In the genomic region with DNA sequence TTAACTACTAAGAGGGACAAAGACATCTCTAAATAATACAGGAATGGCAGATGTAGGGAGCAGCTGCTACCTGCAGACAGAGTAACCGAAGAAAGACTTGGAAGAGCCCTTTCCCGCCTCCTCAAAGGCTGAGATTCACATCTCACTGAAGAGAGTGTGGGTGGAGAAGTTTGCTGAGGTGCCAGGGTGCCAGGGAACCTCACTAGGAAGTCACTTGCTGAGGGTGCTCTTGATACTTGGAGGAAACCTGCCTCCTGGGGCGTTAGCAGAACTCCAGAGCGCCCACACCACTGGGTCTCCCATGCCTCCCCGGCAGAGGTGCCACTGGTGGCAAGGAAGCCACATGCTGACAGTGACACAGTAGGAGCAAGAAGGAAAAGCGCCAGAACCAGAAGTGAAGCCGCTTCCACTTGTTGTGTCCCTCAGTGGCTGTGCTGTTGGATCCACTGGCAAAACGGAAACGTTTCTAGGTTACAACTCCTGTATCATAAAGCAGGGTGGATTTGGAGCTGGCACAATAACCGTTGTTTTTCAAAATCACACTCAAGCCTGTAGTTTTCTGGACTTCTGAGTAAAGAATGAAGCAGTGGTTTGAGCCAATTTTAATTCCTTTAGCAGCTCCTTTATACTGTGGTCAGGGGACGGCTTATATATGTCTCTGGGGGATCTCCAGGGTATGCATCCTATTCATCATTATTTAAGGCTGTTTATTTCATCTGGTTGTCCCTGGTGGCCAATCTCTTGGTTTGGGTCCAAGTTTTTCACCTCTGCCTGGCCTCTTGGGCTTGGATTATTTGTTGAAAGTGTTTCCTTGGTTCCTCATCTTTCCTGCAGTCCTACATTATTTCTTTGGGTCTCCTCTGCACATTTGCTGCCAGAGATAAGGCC, we compare ENCODE assay signal across 12 cellular contexts.
A peak's percentile ranks its signal among the peaks of the same experiment; 100 is the strongest.
DNase-seq lines count a peak whose midpoint lies in the region; ATAC-seq and TF ChIP-seq lines count a peak whose summit lies in the region.
"Had no signal": no experiment of that assay in that cellular context is flagged by ENCODE, and none has a peak within 500 bp of the region (broad histone marks: within the 10 kb centered on the region; RNA-seq: fewer than 3 reads in every experiment).

No MANE protein-coding gene starts in this region.

- no peaks in the 10 kb centered on the region for H3K79me2 ChIP-seq in PC-3 (ENCODE audit: low read length)

- POLR2A ChIA-PET in PC-3 (lab: Charles Lee; ENCODE audit: unreplicated experiment), result no interaction called here

- H3K4me3 ChIP-seq in AG10803 (ENCODE audit: low read length), result no peak overlapping the region
- H3K4me3 ChIP-seq in PC-3 (ENCODE audit: low read length), result no peak overlapping the region

- no peak for TF ChIP-seq CTCF in AG10803 (conservative IDR thresholded peaks at IDR 0.05; ENCODE audit: low read length)
- TF ChIP-seq CTCF in PC-3 (conservative IDR thresholded peaks at IDR 0.05; ENCODE audit: low read depth, low read length), result no peak
- no peak for TF ChIP-seq CTCF in nephron progenitor cell (IDR thresholded peaks at IDR 0.05)

- no peak for ATAC-seq in PC-3
- no peak for ATAC-seq in GM19324 (IDR thresholded peaks at IDR 0.05; ENCODE audit: low FRiP score, unreplicated experiment)

- no peaks in the 10 kb centered on the region for H3K9me3 ChIP-seq in PC-3 (ENCODE audit: low read length)

- CTCF ChIA-PET in PC-3 (lab: Charles Lee), result no interaction called here

- H4K20me1 ChIP-seq in PC-3 (ENCODE audit: low read length), result no peaks in the 10 kb centered on the region

- peak overlapping the region; percentile 32 for H3K4me2 ChIP-seq in PC-3 (ENCODE audit: low read length)

- H3K27me3 Mint-ChIP-seq in nephron progenitor cell (ENCODE audit: low read depth, poor library complexity), result no peaks in the 10 kb centered on the region

- H3K9me3 Mint-ChIP-seq in nephron progenitor cell, result no peaks in the 10 kb centered on the region

- DNase-seq in AG10803 (ENCODE audit: low read depth) (peak; percentile 22), PC-3 (no peak), dermis microvascular lymphatic vessel endothelial cell (ENCODE audit: low read depth in 2 of 2) (peak; percentile 45 to 63), nephron progenitor cell (no peak), NCI-H146 (lab: John Stamatoyannopoulos, UW) (no peak), SKM-1 (lab: John Stamatoyannopoulos, UW; ENCODE audit: unreplicated experiment) (no peak), NCI-H187 (lab: John Stamatoyannopoulos, UW) (no peak)
- DNase-seq: activated CD4-positive, alpha-beta T cell treated with anti-CD3 and anti-CD28 coated beads, Interleukin-2, amount 50 U/mL, for 1 hour; H7; KBM-7; NCI-H510A treated with DMSO at 0.1 percent for 48 hours had no signal

- H3K9me2 ChIP-seq in PC-3 (replicated peaks; ENCODE audit: low read length), result no peaks in the 10 kb centered on the region

- peak overlapping the region; percentile 63 for H3K27ac Mint-ChIP-seq in nephron progenitor cell

- H3F3A ChIP-seq in PC-3 (ENCODE audit: low read length, unreplicated experiment), result no peaks in the 10 kb centered on the region

- no peaks in the 10 kb centered on the region for H3K27me3 ChIP-seq in PC-3 (ENCODE audit: low read length)

- H3K27ac ChIP-seq in PC-3 (ENCODE audit: low read length), result peak overlapping the region; percentile 77

- no peak overlapping the region for H2AFZ ChIP-seq in PC-3 (ENCODE audit: low read length)

- peaks cover 12% of the 10 kb centered on the region for H3K4me1 Mint-ChIP-seq in nephron progenitor cell

- peaks cover 36% of the 10 kb centered on the region for H3K36me3 Mint-ChIP-seq in nephron progenitor cell (ENCODE audit: low read depth)

- intact Hi-C loops in PC-3 (cut with micrococcal nuclease), result no loop called here

- peaks cover 11% of the 10 kb centered on the region for H3K36me3 ChIP-seq in PC-3 (ENCODE audit: low read depth, low read length)

- H3K4me3 Mint-ChIP-seq in nephron progenitor cell, result no peak overlapping the region

- H3K4me1 ChIP-seq in PC-3 (ENCODE audit: insufficient read depth, low read length), result peaks cover 56% of the 10 kb centered on the region

- no TSS peak for BruUV-seq in PC-3 (replicated peaks; lab: Mats Ljungman, UMichigan)

- H3K9ac ChIP-seq in PC-3 (ENCODE audit: low read length), result peak overlapping the region; percentile 17; the same call in 1 of the 2 replicates

Comparison
In these comparisons a context has a peak if more than half of its experiments do, and no peak if none do; other contexts are left out.
1. DNase-seq: peak in AG10803 (single experiment) and dermis microvascular lymphatic vessel endothelial cell (2 of 2); none in PC-3 (single experiment), nephron progenitor cell (single experiment), NCI-H146 (single experiment), SKM-1 (single experiment) and NCI-H187 (0 of 2).